In the genomic region with DNA sequence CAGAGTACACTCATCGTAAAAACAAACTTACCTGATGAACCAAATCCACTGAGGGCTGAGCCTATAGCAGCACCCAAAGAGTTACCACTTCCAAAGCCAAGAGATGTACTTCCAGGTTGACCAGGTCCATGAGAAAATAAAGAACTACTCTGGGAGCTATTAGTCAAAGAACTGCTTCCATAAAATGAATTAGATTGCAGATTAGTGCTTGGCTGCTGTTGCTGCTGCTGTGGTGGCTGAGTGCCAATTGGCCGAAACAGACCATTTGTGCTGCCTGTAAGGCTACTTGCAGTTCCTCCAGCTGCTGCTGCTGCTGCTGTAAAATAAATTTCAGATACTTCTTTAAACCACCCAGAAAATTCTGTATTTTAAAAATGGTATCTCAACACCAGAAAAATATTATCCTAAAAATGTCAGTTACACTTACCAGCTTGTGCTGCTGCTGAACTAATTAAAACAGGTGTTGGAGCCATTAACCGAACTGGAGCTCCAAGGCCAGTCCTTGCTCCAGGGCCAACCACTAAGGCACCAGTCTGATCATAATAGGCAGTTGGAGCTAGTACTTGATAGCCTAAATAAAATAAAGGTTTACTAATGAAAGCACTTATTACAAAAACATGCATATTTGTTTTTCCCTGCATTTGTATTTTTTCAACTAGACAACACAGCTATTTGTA, we compare ENCODE assay signal across 16 cellular contexts. TPM values are rescaled to one million over a fixed set of nuclear protein-coding genes. Genes with fewer than 3 reads are reported as not detected.
DNase-seq lines count a peak whose midpoint lies in the region; ATAC-seq and TF ChIP-seq lines count a peak whose summit lies in the region.
"Had no signal": no experiment of that assay in that cellular context is flagged by ENCODE, and none has a peak within 500 bp of the region (broad histone marks: within the 10 kb centered on the region; RNA-seq: fewer than 3 reads in every experiment).

No MANE protein-coding gene starts in this region.

- TF ChIP-seq CTCF in esophagus muscularis mucosa (IDR thresholded peaks at IDR 0.05) (no peak), lower leg skin (IDR thresholded peaks at IDR 0.05) (no peak)

- no peaks in the 10 kb centered on the region for H3K9me3 ChIP-seq in esophagus muscularis mucosa

- WGBS in esophagus muscularis mucosa, result 59% methylated on average over 3 of the region's 3 CpGs
- 75 to 82% methylated on average over 3 of the region's 3 CpGs for WGBS in lower leg skin, 2 donors

- intact Hi-C loops in esophagus muscularis mucosa (cut with DNase I), result no loop called here
- intact Hi-C loops in lower leg skin (cut with DNase I; ENCODE audit: low total_unique reads), result no loop called here

- no peak overlapping the region for H3K27ac ChIP-seq in esophagus muscularis mucosa (replicated peaks in 1 of 4)
- H3K27ac ChIP-seq: parathyroid adenoma had no signal

- no peak for TF ChIP-seq POLR2A in esophagus muscularis mucosa (IDR thresholded peaks at IDR 0.05; ENCODE audit: low read depth)
- no peak for TF ChIP-seq POLR2A in lower leg skin (IDR thresholded peaks at IDR 0.05)

- peaks cover 4 to 6% of the 10 kb centered on the region in 2 donors for H3K4me1 Mint-ChIP-seq in natural killer cell treated with Interleukin-12 subunit alpha and Interleukin-12 subunit beta and Interleukin-15 and Interleukin-18, amount 100 ng/mL, for 72 hours (ENCODE audit: low read depth in 2 of 2)
- H3K4me1 Mint-ChIP-seq: activated B cell treated with CpG ODN at 0.5 μM for 24 hours had no signal

- H3K36me3 ChIP-seq in esophagus muscularis mucosa, result peaks cover 20 to 60% (median 31%) of the 10 kb centered on the region in 4 donors

- H3K4me3 Mint-ChIP-seq in natural killer cell treated with Interleukin-12 subunit alpha and Interleukin-12 subunit beta and Interleukin-15 and Interleukin-18, amount 100 ng/mL, for 72 hours, result no peak overlapping the region
- H3K4me3 Mint-ChIP-seq: activated B cell treated with CpG ODN at 0.5 μM for 24 hours; CD4-positive, alpha-beta memory T cell had no signal

- ATAC-seq in GM18868 (IDR thresholded peaks at IDR 0.05; ENCODE audit: unreplicated experiment), result no peak
- no peak for ATAC-seq in natural killer cell treated with Interleukin-12 subunit alpha and Interleukin-12 subunit beta and Interleukin-15 and Interleukin-18, amount 100 ng/mL, for 72 hours

- no peaks in the 10 kb centered on the region for H3K9me3 Mint-ChIP-seq in natural killer cell treated with Interleukin-12 subunit alpha and Interleukin-12 subunit beta and Interleukin-15 and Interleukin-18, amount 100 ng/mL, for 72 hours
- H3K9me3 Mint-ChIP-seq: activated B cell treated with CpG ODN at 0.5 μM for 24 hours; CD4-positive, alpha-beta memory T cell had no signal

- peaks cover 11 to 19% (median 13%) of the 10 kb centered on the region in 4 donors for H3K4me1 ChIP-seq in esophagus muscularis mucosa

- peaks cover 9% of the 10 kb centered on the region for H3K36me3 Mint-ChIP-seq in natural killer cell treated with Interleukin-12 subunit alpha and Interleukin-12 subunit beta and Interleukin-15 and Interleukin-18, amount 100 ng/mL, for 72 hours

- H3K27me3 ChIP-seq in esophagus muscularis mucosa, result no peaks in the 10 kb centered on the region

- no peak for TF ChIP-seq EP300 in esophagus muscularis mucosa (IDR thresholded peaks at IDR 0.05)

- no peaks in the 10 kb centered on the region for H3K27me3 Mint-ChIP-seq in natural killer cell treated with Interleukin-12 subunit alpha and Interleukin-12 subunit beta and Interleukin-15 and Interleukin-18, amount 100 ng/mL, for 72 hours
- H3K27me3 Mint-ChIP-seq: activated B cell treated with CpG ODN at 0.5 μM for 24 hours; CD4-positive, alpha-beta memory T cell had no signal

- H3K27ac Mint-ChIP-seq in natural killer cell treated with Interleukin-12 subunit alpha and Interleukin-12 subunit beta and Interleukin-15 and Interleukin-18, amount 100 ng/mL, for 72 hours, result no peak overlapping the region
- H3K27ac Mint-ChIP-seq: activated B cell treated with CpG ODN at 0.5 μM for 24 hours had no signal

- DNase-seq in D341Med (ENCODE audit: low spot score) (peak; percentile 44), NCI-H774 (lab: John Stamatoyannopoulos, UW) (peak; percentile 12), fibroblast of peridontal ligament (ENCODE audit: extremely low read depth) (peak; percentile 44), nucleus accumbens (lab: John Stamatoyannopoulos, UW) (peak in 48 of 56 donors; percentile 1 to 79 (median 48)), esophagus muscularis mucosa (ENCODE audit: extremely low spot score) (no peak), lower leg skin (ENCODE audit: low spot score in 2 of 2) (no peak)
- DNase-seq in natural killer cell treated with Interleukin-12 subunit alpha and Interleukin-12 subunit beta and Interleukin-15 and Interleukin-18, amount 100 ng/mL, for 72 hours (ENCODE audit: low spot score), result no peak
- DNase-seq: activated B cell treated with CpG ODN at 0.5 μM for 24 hours; activated effector memory CD4-positive, alpha-beta T cell treated with Interleukin-2 at 50 U/mL for 16 hours; CD4-positive, alpha-beta memory T cell; effector CD8-positive, alpha-beta T cell; kidney glomerular epithelial cell; NCI-H187; RPMI8226 had no signal

- no peak overlapping the region for H3K4me3 ChIP-seq in esophagus muscularis mucosa
- H3K4me3 ChIP-seq in lower leg skin (ENCODE audit: low read depth, poor library complexity, severe bottlenecking), result no peak overlapping the region

RNA-seq across cellular contexts. Expression of a gene that starts 58.1 kb away (rescaled TPM):
- total RNA-seq in esophagus muscularis mucosa (1 to 10 TPM in 1 of 4 donors, under 1 TPM in 3; 0.33 to 1.6 (median 0.47) TPM), lower leg skin (100 to 1,000 TPM; 729 to 864 (median 835) TPM)
- total RNA-seq in natural killer cell treated with Interleukin-12 subunit alpha and Interleukin-12 subunit beta and Interleukin-15 and Interleukin-18, amount 100 ng/mL, for 72 hours, result not detected
- total RNA-seq: activated B cell treated with CpG ODN at 0.5 μM for 24 hours had no signal

Comparison
In these comparisons a context has a peak if more than half of its experiments do, and no peak if none do; other contexts are left out.
1. DNase-seq: peak in D341Med (single experiment), NCI-H774 (single experiment), fibroblast of peridontal ligament (single experiment) and nucleus accumbens (48 of 56); none in esophagus muscularis mucosa (single experiment), lower leg skin (0 of 2) and natural killer cell treated with Interleukin-12 subunit alpha and Interleukin-12 subunit beta and Interleukin-15 and Interleukin-18, amount 100 ng/mL, for 72 hours (single experiment).
2. RNA of a gene that starts 58.1 kb away (total RNA-seq): 729 to 864 TPM in lower leg skin; 0.33 to 1.6 TPM in esophagus muscularis mucosa and not detected in natural killer cell treated with Interleukin-12 subunit alpha and Interleukin-12 subunit beta and Interleukin-15 and Interleukin-18, amount 100 ng/mL, for 72 hours; every median in the first group is over 100 times any median in the second.